8 cellular contexts compared by ENCODE assay signal in the genomic region with DNA sequence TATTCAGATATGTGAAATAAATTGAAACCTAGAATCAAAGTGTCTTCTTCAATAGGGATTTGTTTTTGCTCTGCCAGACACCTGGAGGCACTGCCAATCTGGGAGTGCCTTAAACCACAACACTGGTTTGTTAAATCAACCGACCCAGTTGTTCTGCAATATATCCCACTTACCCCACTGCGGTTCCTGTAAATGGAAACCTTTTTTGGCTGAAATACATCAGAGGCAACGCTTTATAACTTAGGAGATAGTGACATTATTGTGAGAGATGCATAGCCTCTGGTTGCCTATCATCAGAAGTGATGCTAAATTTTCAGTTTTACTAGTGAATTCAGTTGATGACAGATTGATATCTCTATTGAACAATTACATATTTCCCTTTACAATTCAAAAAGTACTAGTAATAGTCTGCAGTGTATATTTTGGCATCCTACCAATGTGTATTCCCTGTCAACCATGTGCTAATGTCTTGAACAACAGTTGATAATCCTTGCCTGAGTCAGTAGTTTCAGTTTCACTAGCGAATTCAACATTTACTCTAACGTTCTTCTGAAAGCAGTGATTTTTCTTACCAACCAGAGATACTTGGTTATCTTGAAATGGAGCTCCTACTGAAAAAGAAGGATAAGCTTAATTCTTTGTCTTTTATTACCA. TPM values are rescaled to one million over a fixed set of nuclear protein-coding genes. Genes with fewer than 3 reads are reported as not detected.
DNase-seq lines count a peak whose midpoint lies in the region; ATAC-seq and TF ChIP-seq lines count a peak whose summit lies in the region.

No MANE protein-coding gene starts in this region.

- H2AFZ ChIP-seq in Karpas-422 (ENCODE audit: low read length): peak overlapping the region; percentile 44; the same call in 1 of the 2 replicates

- H3K27me3 ChIP-seq in BJ (ENCODE audit: control insufficient read depth, insufficient read depth, low read length) (no peaks in the 10 kb centered on the region), Karpas-422 (ENCODE audit: low read length) (no peaks in the 10 kb centered on the region), ascending aorta (no peaks in the 10 kb centered on the region), right lobe of liver (no peaks in the 10 kb centered on the region)

- CTCF ChIA-PET in BJ (lab: Yijun Ruan, JAX): interaction anchor here (1.4 kb wide), 1 partner anchor 21 kb away, joined by 7 read pairs; no protein-coding TSS in a partner anchor

- TF ChIP-seq POLR2A in right lobe of liver (IDR thresholded peaks at IDR 0.05): no peak

- H3K4me2 ChIP-seq in Karpas-422 (ENCODE audit: low read depth, low read length, poor library complexity, severe bottlenecking): peak overlapping the region; percentile 81

- peak; percentile 81 to 92 (median 87) for ATAC-seq in right lobe of liver
- ATAC-seq in HG02759 (IDR thresholded peaks at IDR 0.05; ENCODE audit: unreplicated experiment): no peak
- ATAC-seq in HG02678 (IDR thresholded peaks at IDR 0.05; ENCODE audit: unreplicated experiment): no peak

- POLR2A ChIA-PET in BJ (lab: Charles Lee): no interaction called here

- no peaks in the 10 kb centered on the region for H4K20me1 ChIP-seq in Karpas-422 (ENCODE audit: insufficient read depth, low read depth, low read length)

- H3K9me3 ChIP-seq in Karpas-422 (ENCODE audit: low read length): peaks cover 3% of the 10 kb centered on the region; the same call in 1 of the 2 replicates
- H3K9me3 ChIP-seq in ascending aorta: no peaks in the 10 kb centered on the region
- H3K9me3 ChIP-seq in right lobe of liver: no peaks in the 10 kb centered on the region

- H3K4me3 ChIP-seq in BJ (ENCODE audit: low read depth, low read length) (peak overlapping the region; percentile 3; the same call in 1 of the 2 replicates), Karpas-422 (ENCODE audit: low read length) (peak overlapping the region; percentile 53), ascending aorta (peak overlapping the region; percentile 34 to 39), right lobe of liver (peak overlapping the region; percentile 14 to 33 (median 28))

- DNase-seq in BJ (ENCODE audit: low read depth) (no peak), Karpas-422 (peak; percentile 69), ascending aorta (ENCODE audit: low spot score in 2 of 2) (no peak), right lobe of liver (no peak), amygdala (lab: John Stamatoyannopoulos, UW) (no peak)
- no peak for DNase-seq in stimulated activated CD4-positive, alpha-beta T cell treated with anti-CD3 and anti-CD28 coated beads, Interleukin-4, amount 100 ng/mL, for 1 hour

- WGBS in right lobe of liver (ENCODE audit: insufficient coverage, low coverage, low lambda C conversion rate, missing lambda C conversion rate): 10% methylated on average over 5 of the region's 5 CpGs

- peak overlapping the region; percentile 52 for H3K9ac ChIP-seq in Karpas-422 (ENCODE audit: low read length)

- peak overlapping the region; percentile 54 for H3K27ac ChIP-seq in Karpas-422 (ENCODE audit: low read length)
- H3K27ac ChIP-seq in ascending aorta: no peak overlapping the region
- H3K27ac ChIP-seq in right lobe of liver: peak overlapping the region; percentile 49 to 85 (median 71)

- peaks cover 29% of the 10 kb centered on the region; the same call in 1 of the 2 replicates for H3K79me2 ChIP-seq in Karpas-422 (ENCODE audit: low read length)

- H3K36me3 ChIP-seq in BJ (ENCODE audit: control insufficient read depth, insufficient read depth, low read length): no peaks in the 10 kb centered on the region
- H3K36me3 ChIP-seq in Karpas-422 (ENCODE audit: insufficient read depth, low read length): peaks cover 8% of the 10 kb centered on the region
- H3K36me3 ChIP-seq in ascending aorta: peaks cover 0 to under 1% of the 10 kb centered on the region in 2 donors
- no peaks in the 10 kb centered on the region for H3K36me3 ChIP-seq in right lobe of liver

- TF ChIP-seq CTCF in BJ (IDR thresholded peaks at IDR 0.05; ENCODE audit: insufficient read depth, low read depth, low read length): no peak
- no peak for TF ChIP-seq CTCF in ascending aorta (IDR thresholded peaks at IDR 0.05)
- TF ChIP-seq CTCF in right lobe of liver (IDR thresholded peaks at IDR 0.05): no peak

- peaks cover 60% of the 10 kb centered on the region for H3K4me1 ChIP-seq in Karpas-422 (ENCODE audit: low read length)
- H3K4me1 ChIP-seq in ascending aorta: peaks cover 0 to 3% of the 10 kb centered on the region in 2 donors
- H3K4me1 ChIP-seq in right lobe of liver: peaks cover 0 to 8% (median 0%) of the 10 kb centered on the region in 4 donors

- H3K9me2 ChIP-seq in Karpas-422 (replicated peaks; ENCODE audit: insufficient read depth, low read length): no peaks in the 10 kb centered on the region

- intact Hi-C loops in ascending aorta (cut with DNase I) (no loop called here), right lobe of liver (cut with DNase I) (no loop called here)

RNA-seq across cellular contexts. Expression of a gene that starts 30.5 kb away (rescaled TPM):
- 55.8 and 115 TPM in 2 replicates for polyA plus RNA-seq in BJ (2011; rRNA removed)
- polyA minus RNA-seq in BJ (2011; rRNA and poly(A)+ RNA removed): 52.1 and 55.1 TPM in 2 replicates
- 233 and 301 TPM in 2 replicates for total RNA-seq in Karpas-422 (2014; rRNA removed; shearing (Covaris generic); ENCODE audit: low replicate concordance)
- total RNA-seq in ascending aorta: 45.6 TPM
- 10 to 100 TPM; 44.9 to 74.5 (median 55.3) TPM for total RNA-seq in right lobe of liver

Comparison
In these comparisons a context has a peak if more than half of its experiments do, and no peak if none do; other contexts are left out.
1. H3K4me3 ChIP-seq: peak in every context shown above with its lines; median percentile 53 in Karpas-422; 36 in ascending aorta; 28 in right lobe of liver; 3 in BJ.
2. H3K27ac ChIP-seq: peak in Karpas-422 (single experiment) and right lobe of liver (3 of 3); none in ascending aorta (0 of 2).
3. ATAC-seq: peak in right lobe of liver (4 of 4); none in HG02759 (single experiment) and HG02678 (single experiment).